Comparison of ENCODE assay signal across 9 cellular contexts in the genomic region with DNA sequence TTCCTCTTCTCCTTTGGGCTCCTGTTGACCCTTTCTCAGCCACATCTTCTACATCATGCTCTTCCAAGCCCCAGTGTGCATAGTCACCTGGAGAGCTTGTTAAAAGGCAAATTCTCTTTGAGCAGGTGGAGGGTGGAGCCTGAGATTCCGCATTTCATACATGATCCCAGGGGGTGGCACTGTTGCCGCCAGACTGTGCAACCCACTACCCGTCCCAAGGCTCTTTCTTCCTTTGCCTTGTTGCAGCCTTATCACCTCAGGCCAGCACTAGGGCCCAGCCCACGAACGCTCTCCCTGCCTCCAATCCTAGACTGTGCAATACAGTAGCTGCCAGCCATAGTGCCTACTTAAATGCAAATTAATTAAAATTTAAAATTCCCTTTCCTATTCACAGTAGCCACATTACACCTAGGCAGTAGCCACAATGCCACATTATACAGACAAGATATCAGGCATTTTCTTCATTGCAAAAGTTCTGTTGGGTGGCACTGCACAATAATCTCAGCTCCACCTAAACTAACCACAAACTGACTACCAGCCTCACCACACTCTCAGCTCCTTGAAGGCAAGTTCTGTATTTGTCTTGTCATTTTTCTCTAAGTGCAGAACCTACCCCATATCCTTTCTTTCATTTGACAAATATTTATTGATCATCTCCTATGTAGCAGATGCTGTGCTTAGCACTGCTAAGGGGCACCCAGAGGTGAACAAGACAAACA. TPM values are rescaled to one million over a fixed set of nuclear protein-coding genes. Genes with fewer than 3 reads are reported as not detected.
DNase-seq lines count a peak whose midpoint lies in the region; ATAC-seq and TF ChIP-seq lines count a peak whose summit lies in the region.
"Had no signal": no experiment of that assay in that cellular context is flagged by ENCODE, and none has a peak within 500 bp of the region (broad histone marks: within the 10 kb centered on the region; RNA-seq: fewer than 3 reads in every experiment).

No MANE protein-coding gene starts in this region.

- peak; percentile 52 for DNase-seq in COR-L47 (lab: John Stamatoyannopoulos, UW)
- DNase-seq in islet precursor cell, result peak; percentile 77
- no peak for DNase-seq in activated CD4-positive, alpha-beta T cell treated with anti-CD3 and anti-CD28 coated beads, Interleukin-2, amount 10 ng/mL, durations not matched to agents 24 days and 14 days
- no peak for DNase-seq in posterior cingulate gyrus
- DNase-seq: activated gamma-delta T cell had no signal

- intact Hi-C loops in activated CD4-positive, alpha-beta T cell treated with anti-CD3 and anti-CD28 coated beads, Interleukin-2, amount 10 ng/mL, durations not matched to agents 24 days and 14 days (cut with micrococcal nuclease), result loop anchor here (1.0 kb wide), 1 partner anchor 446 kb away; no protein-coding TSS in a partner anchor
- intact Hi-C loops in posterior cingulate gyrus (cut with DNase I), result loop anchor here (10.0 kb wide), 1 partner anchor 868 kb away; no protein-coding TSS in a partner anchor

- H3K4me3 Mint-ChIP-seq in activated CD4-positive, alpha-beta T cell treated with anti-CD3 and anti-CD28 coated beads, Interleukin-2, amount 10 ng/mL, durations not matched to agents 24 days and 14 days, result no peak overlapping the region

- no peak overlapping the region for H3K27ac Mint-ChIP-seq in activated CD4-positive, alpha-beta T cell treated with anti-CD3 and anti-CD28 coated beads, Interleukin-2, amount 10 ng/mL, durations not matched to agents 24 days and 14 days

- no peaks in the 10 kb centered on the region for H3K9me3 Mint-ChIP-seq in activated CD4-positive, alpha-beta T cell treated with anti-CD3 and anti-CD28 coated beads, Interleukin-2, amount 10 ng/mL, durations not matched to agents 24 days and 14 days

- peaks cover 3% of the 10 kb centered on the region for H3K4me1 Mint-ChIP-seq in activated CD4-positive, alpha-beta T cell treated with anti-CD3 and anti-CD28 coated beads, Interleukin-2, amount 10 ng/mL, durations not matched to agents 24 days and 14 days

- peaks cover 74% of the 10 kb centered on the region for H3K27me3 Mint-ChIP-seq in activated CD4-positive, alpha-beta T cell treated with anti-CD3 and anti-CD28 coated beads, Interleukin-2, amount 10 ng/mL, durations not matched to agents 24 days and 14 days

- ATAC-seq in HG03354 (IDR thresholded peaks at IDR 0.05; ENCODE audit: poor library complexity, severe bottlenecking, unreplicated experiment), result peak; percentile 48
- ATAC-seq in SK-N-SH treated with all-trans-retinoic acid at 6 μM for 48 hours, result peak; percentile 43
- ATAC-seq in HG02798 (IDR thresholded peaks at IDR 0.05; ENCODE audit: poor library complexity, unreplicated experiment), result no peak
- no peak for ATAC-seq in GM21390 (IDR thresholded peaks at IDR 0.05; ENCODE audit: unreplicated experiment)

- no peaks in the 10 kb centered on the region for H3K36me3 Mint-ChIP-seq in activated CD4-positive, alpha-beta T cell treated with anti-CD3 and anti-CD28 coated beads, Interleukin-2, amount 10 ng/mL, durations not matched to agents 24 days and 14 days (ENCODE audit: low read depth)

TF ChIP-seq in SK-N-SH treated with all-trans-retinoic acid at 6 μM for 48 hours, 23 proteins besides CTCF, POLR2A, EP300 and RAD21:
- TF ChIP-seq CSDC2 (CRISPR knock-in tag; IDR thresholded peaks at IDR 0.05) (no peak), SNAI2 (CRISPR knock-in tag; IDR thresholded peaks at IDR 0.05) (no peak), TCF4 (CRISPR knock-in tag; IDR thresholded peaks at IDR 0.05; ENCODE audit: borderline replicate concordance) (no peak), ZNF8 (CRISPR knock-in tag; IDR thresholded peaks at IDR 0.05) (no peak), ESRRG (CRISPR knock-in tag; IDR thresholded peaks at IDR 0.05) (no peak)

RNA-seq across cellular contexts. Expression of a gene that starts 4.6 kb away (rescaled TPM):
- total RNA-seq in activated CD4-positive, alpha-beta T cell treated with anti-CD3 and anti-CD28 coated beads, Interleukin-2, amount 10 ng/mL, durations not matched to agents 24 days and 14 days, result not detected in 2 replicates

RNA-seq across cellular contexts. Expression of a gene that starts 19.5 kb away (rescaled TPM):
- total RNA-seq in activated CD4-positive, alpha-beta T cell treated with anti-CD3 and anti-CD28 coated beads, Interleukin-2, amount 10 ng/mL, durations not matched to agents 24 days and 14 days, result not detected in 2 replicates

RNA-seq across cellular contexts. Expression of a gene that starts 56.1 kb away (rescaled TPM):
- not detected in 2 replicates for total RNA-seq in activated CD4-positive, alpha-beta T cell treated with anti-CD3 and anti-CD28 coated beads, Interleukin-2, amount 10 ng/mL, durations not matched to agents 24 days and 14 days

Comparison
In these comparisons a context has a peak if more than half of its experiments do, and no peak if none do; other contexts are left out.
1. DNase-seq: peak in COR-L47 (single experiment) and islet precursor cell (single experiment); none in activated CD4-positive, alpha-beta T cell treated with anti-CD3 and anti-CD28 coated beads, Interleukin-2, amount 10 ng/mL, durations not matched to agents 24 days and 14 days (single experiment) and posterior cingulate gyrus (0 of 10).
2. ATAC-seq: peak in HG03354 (single experiment) and SK-N-SH treated with all-trans-retinoic acid at 6 μM for 48 hours (single experiment); none in HG02798 (single experiment) and GM21390 (single experiment).